8 cellular contexts compared by ENCODE assay signal in the genomic region with DNA sequence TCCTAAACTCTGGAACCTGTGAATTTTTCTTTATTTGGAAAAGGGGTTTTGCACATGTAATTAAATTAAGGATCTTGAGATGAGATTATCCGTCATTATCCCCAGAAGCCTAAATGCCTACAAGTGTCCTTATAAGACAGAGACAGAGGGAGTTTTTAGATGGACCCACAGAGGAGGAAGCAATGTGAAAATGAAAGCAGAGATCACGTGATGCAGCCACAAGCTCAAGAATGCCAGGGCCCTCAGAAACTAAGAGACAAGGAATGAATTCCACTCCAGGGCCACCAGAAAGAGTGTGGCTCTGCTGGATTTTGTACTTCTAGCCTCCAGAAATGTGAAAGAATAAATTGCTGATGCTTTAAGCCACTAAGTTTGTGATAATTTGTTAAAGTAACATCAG.
DNase-seq lines count a peak whose midpoint lies in the region; ATAC-seq and TF ChIP-seq lines count a peak whose summit lies in the region.

No MANE protein-coding gene starts in this region.

- TF ChIP-seq CTCF in nephron (IDR thresholded peaks at IDR 0.05; ENCODE audit: unreplicated experiment in 3 of 3), result no peak

- DNase-seq in AG08396 (ENCODE audit: low spot score) (peak; percentile 68), M059J (ENCODE audit: low read depth) (peak; percentile 83), dedifferentiated amniotic fluid mesenchymal stem cell (ENCODE audit: extremely low spot score) (peak; percentile 55), middle frontal gyrus (ENCODE audit: extremely low spot score, low spot score) (no peak)

- H3K4me3 Mint-ChIP-seq in nephron, result no peak overlapping the region

- H3K4me1 Mint-ChIP-seq in nephron, result peaks cover 26% of the 10 kb centered on the region

- H3K36me3 Mint-ChIP-seq in nephron (ENCODE audit: low read depth), result peaks cover 25% of the 10 kb centered on the region

- H3K9me3 Mint-ChIP-seq in nephron, result no peaks in the 10 kb centered on the region

- peak; percentile 55 for ATAC-seq in GM19452 (IDR thresholded peaks at IDR 0.05; ENCODE audit: unreplicated experiment)
- no peak for ATAC-seq in GM18861 (IDR thresholded peaks at IDR 0.05; ENCODE audit: unreplicated experiment)
- ATAC-seq in GM21737 (IDR thresholded peaks at IDR 0.05; ENCODE audit: unreplicated experiment), result no peak

- no peaks in the 10 kb centered on the region for H3K27me3 Mint-ChIP-seq in nephron (ENCODE audit: low read depth)

- peak overlapping the region; percentile 67 to 86 (median 80) for H3K27ac Mint-ChIP-seq in nephron
